ENCODE assay signal across 8 cellular contexts in the genomic region with DNA sequence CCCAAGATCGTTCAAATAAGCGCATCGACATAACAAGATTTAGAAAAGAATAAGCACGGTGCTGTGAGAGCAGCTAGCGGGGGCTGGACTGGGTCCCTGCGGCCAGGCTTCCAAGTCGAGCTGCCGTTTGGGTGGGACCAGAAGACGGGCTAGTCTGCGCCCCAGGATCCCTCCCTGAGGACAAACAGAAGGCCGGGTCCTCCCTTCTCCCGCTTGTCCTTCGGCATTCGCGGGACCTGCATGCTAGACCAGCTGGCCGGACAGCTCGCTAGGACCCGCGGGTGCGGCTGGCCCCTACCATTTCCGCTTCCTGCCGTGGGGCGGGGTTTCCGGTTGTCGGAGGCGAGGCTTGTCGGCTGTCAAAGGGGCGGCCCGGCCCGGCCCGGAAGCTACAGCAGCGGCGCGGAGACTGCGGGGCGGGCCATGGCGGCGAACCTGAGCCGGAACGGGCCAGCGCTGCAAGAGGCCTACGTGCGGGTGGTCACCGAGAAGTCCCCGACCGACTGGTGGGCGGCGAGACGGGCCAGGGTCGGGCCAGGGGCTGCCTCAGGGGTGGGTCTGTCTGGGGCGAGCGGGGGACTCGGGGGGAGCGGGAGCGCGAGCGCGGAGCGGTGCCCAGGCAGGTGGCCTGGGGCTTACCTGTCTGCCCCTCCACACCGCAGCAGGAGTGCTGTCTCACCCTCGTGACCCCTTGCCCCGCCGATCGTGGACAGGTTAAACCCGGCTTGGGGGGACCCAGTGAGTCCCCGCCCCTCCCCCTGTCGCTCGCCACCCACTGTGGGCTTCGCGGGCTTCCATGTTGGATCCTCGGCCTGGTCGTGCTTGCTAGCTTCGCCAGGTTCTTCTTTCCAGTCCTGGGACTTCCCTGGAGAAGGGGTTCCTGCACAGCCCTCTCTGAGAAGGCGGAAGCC. TPM values are rescaled to one million over a fixed set of nuclear protein-coding genes. Genes with fewer than 3 reads are reported as not detected.
A peak's percentile ranks its signal among the peaks of the same experiment; 100 is the strongest.
DNase-seq lines count a peak whose midpoint lies in the region; ATAC-seq, FAIRE-seq and TF ChIP-seq lines count a peak whose summit lies in the region.

A gene (plus strand): TSS at position 388 of the 911 bp plus-strand sequence. CDS start 36 bp downstream, at position 424.

- TF ChIP-seq CTCF in Caco-2 (IDR thresholded peaks at IDR 0.05; ENCODE audit: insufficient read depth in 1 of 2, low read depth in 1 of 2, low read length in 1 of 2, severe bottlenecking in 1 of 2, unreplicated experiment in 1 of 2) = no peak
- TF ChIP-seq CTCF in OCI-LY3 (IDR thresholded peaks at IDR 0.05; ENCODE audit: low read depth, low read length) = no peak
- no peak for TF ChIP-seq CTCF in epithelial cell of esophagus (IDR thresholded peaks at IDR 0.05; ENCODE audit: insufficient read depth, low read depth, low read length, missing control alignments)

- H3K4me3 Mint-ChIP-seq in Caco-2 (ENCODE audit: unreplicated experiment) = peak within 1 kb of the TSS; percentile 87

- intact Hi-C loops in Caco-2 (cut with micrococcal nuclease; ENCODE audit: unreplicated experiment) = no loop called here

- H4K20me1 ChIP-seq in OCI-LY3 (ENCODE audit: insufficient read depth, low read length) = peaks cover 34% of the 10 kb centered on the region

- DNase-seq in Caco-2 (peak; percentile 94 to 97), HTR-8/SVneo (ENCODE audit: insufficient read length, low spot score) (peak; percentile 93), activated T-cell treated with anti-CD3 and anti-CD28 coated beads for 4 hours (peak; percentile 83), epithelial cell of esophagus (ENCODE audit: low read depth) (peak; percentile 89), mucosa of gallbladder (ENCODE audit: low spot score) (peak; percentile 93)
- peak; percentile 91 for DNase-seq in stimulated activated CD8-positive, alpha-beta memory T cell treated with anti-CD3 and anti-CD28 coated beads, Interleukin-4, amount 100 ng/mL, for 24 hours (ENCODE audit: low read depth)

- H3K27me3 ChIP-seq in Caco-2 (replicated peaks; ENCODE audit: control insufficient read depth, insufficient read depth, low read length) = no peaks in the 10 kb centered on the region
- H3K27me3 ChIP-seq in OCI-LY3 (ENCODE audit: low read depth, low read length) = no peaks in the 10 kb centered on the region

- peak within 1 kb of the TSS; percentile 73 for H3K27ac Mint-ChIP-seq in Caco-2 (ENCODE audit: unreplicated experiment)

- H3K36me3 ChIP-seq in Caco-2 (ENCODE audit: control insufficient read depth, insufficient read depth, low read length) (peaks cover 3% of the 10 kb centered on the region), OCI-LY3 (replicated peaks; ENCODE audit: low read depth, low read length) (peaks cover 15% of the 10 kb centered on the region)

- POLR2A ChIA-PET in Caco-2 (lab: Charles Lee) = interaction anchor here (1.1 kb wide), 1 partner anchor 462 kb away, joined by 3 read pairs; a partner anchor contains a TSS

- peak; percentile 48 for ATAC-seq in GM21360 (IDR thresholded peaks at IDR 0.05; ENCODE audit: unreplicated experiment)

- BruUV-seq in Caco-2 (replicated peaks; lab: Mats Ljungman, UMichigan) = no TSS peak

- H3K27ac ChIP-seq in OCI-LY3 (ENCODE audit: low read length) = peak within 1 kb of the TSS; percentile 74

- H3K9ac ChIP-seq in OCI-LY3 (ENCODE audit: low read length) = peak within 1 kb of the TSS; percentile 92

- H3K9me3 Mint-ChIP-seq in Caco-2 (ENCODE audit: unreplicated experiment) = no peaks in the 10 kb centered on the region

- peaks cover 15% of the 10 kb centered on the region for H3K36me3 Mint-ChIP-seq in Caco-2 (ENCODE audit: insufficient read depth, unreplicated experiment)

- H3K4me3 ChIP-seq in Caco-2 (ENCODE audit: low read depth, low read length) (peak within 1 kb of the TSS; percentile 87), OCI-LY3 (ENCODE audit: low read length) (peak within 1 kb of the TSS; percentile 94), epithelial cell of esophagus (ENCODE audit: low read length) (peak within 1 kb of the TSS; percentile 91)

- H3K4me1 ChIP-seq in Caco-2 = peaks cover 4% of the 10 kb centered on the region; the same call in 1 of the 2 replicates
- H3K4me1 ChIP-seq in OCI-LY3 (ENCODE audit: low read length) = peaks cover 28% of the 10 kb centered on the region

- CTCF ChIA-PET in Caco-2 (lab: Charles Lee) = interaction anchor here (0.7 to 1.4 kb wide), 4 partner anchors 13 to 78 kb away, joined by 3 to 6 read pairs (median 4); no protein-coding TSS in a partner anchor

- H3K27me3 Mint-ChIP-seq in Caco-2 (ENCODE audit: insufficient read depth, unreplicated experiment) = no peaks in the 10 kb centered on the region

- H3K9me3 ChIP-seq in Caco-2 = no peaks in the 10 kb centered on the region
- H3K9me3 ChIP-seq in OCI-LY3 (ENCODE audit: insufficient read depth, low read length) = no peaks in the 10 kb centered on the region

- H3K4me1 Mint-ChIP-seq in Caco-2 (ENCODE audit: low read depth, unreplicated experiment) = peaks cover 16% of the 10 kb centered on the region

- peaks cover 50% of the 10 kb centered on the region for H3K79me2 ChIP-seq in OCI-LY3 (ENCODE audit: low read length)

- peak within 1 kb of the TSS; percentile 55; the same call in 1 of the 2 replicates for H2AFZ ChIP-seq in OCI-LY3 (ENCODE audit: low read depth, low read length)

- FAIRE-seq in HTR-8/SVneo (lab: Jason Lieb, UNC) = peak; percentile 38

- peak within 1 kb of the TSS; percentile 98 for H3K4me2 ChIP-seq in OCI-LY3 (ENCODE audit: low read length)

RNA-seq across cellular contexts. Expression of the gene that starts here (rescaled TPM):
- total RNA-seq in Caco-2 (2022) = 83.2 and 85.5 TPM in 2 replicates
- 147 TPM for total RNA-seq in mucosa of gallbladder

Comparison
In these comparisons a context has a peak if more than half of its experiments do, and no peak if none do; other contexts are left out.
1. Peak in every context shown above with its lines: DNase-seq, ATAC-seq, H3K4me3 ChIP-seq and H3K27ac ChIP-seq.